Comparison of ENCODE assay signal across 8 cellular contexts in genomic region chr12:6962285-6963015, GRCh38. TPM values are rescaled to one million over a fixed set of nuclear protein-coding genes. Genes with fewer than 3 reads are reported as not detected.
A peak's percentile ranks its signal among the peaks of the same experiment; 100 is the strongest.
DNase-seq lines count a peak whose midpoint lies in the region; ATAC-seq, FAIRE-seq and TF ChIP-seq lines count a peak whose summit lies in the region.

No MANE protein-coding gene starts in this region.

- intact Hi-C loops in Caco-2 (cut with micrococcal nuclease; ENCODE audit: unreplicated experiment), result loop anchor here (1.0 to 5.0 kb wide), 5 partner anchors 16 to 147 kb away; partner anchors contain the start of genes C1R and C1RL
- intact Hi-C loops in GM12878 (cut with micrococcal nuclease; ENCODE audit: unreplicated experiment), result loop anchor here (5.0 kb wide), 1 partner anchor 150 kb away; no protein-coding TSS in a partner anchor
- intact Hi-C loops in uterus (cut with DNase I; ENCODE audit: low total_unique reads), result no loop called here

- peaks cover 42% of the 10 kb centered on the region for H3K79me2 ChIP-seq in GM12878 (ENCODE audit: control insufficient read depth, insufficient read depth, low read length)

- no peak for ATAC-seq in GM12878
- ATAC-seq in lung (ENCODE audit: insufficient read depth, low FRiP score), result peak; percentile 32
- no peak for ATAC-seq in HG03378 (IDR thresholded peaks at IDR 0.05; ENCODE audit: unreplicated experiment)
- no peak for ATAC-seq in GM18858 (IDR thresholded peaks at IDR 0.05; ENCODE audit: unreplicated experiment)

- RAD21 ChIA-PET in GM12878 (lab: Charles Lee; ENCODE audit: unreplicated experiment), result interaction anchor here (1.5 to 13.5 kb wide), 4 partner anchors 11 to 90 kb away, joined by 4 to 426 read pairs (median 14); partner anchors contain the start of genes C12orf57, PTPN6, RNU7-1 and SPSB2

- H4K20me1 ChIP-seq in GM12878 (ENCODE audit: control insufficient read depth, insufficient read depth), result no peaks in the 10 kb centered on the region

- no peak for TF ChIP-seq RAD21 in GM12878 (IDR thresholded peaks at IDR 0.05; ENCODE audit: insufficient read depth, low read depth, low read length)

- DNase-seq in Caco-2 (peak; percentile 90 to 93), NCI-H1105 (lab: John Stamatoyannopoulos, UW) (peak; percentile 89), GM12878 (ENCODE audit: low read depth, low spot score) (no peak), lung (ENCODE audit: low spot score) (peak; percentile 82), uterus (no peak), NCI-H1048 (lab: John Stamatoyannopoulos, UW) (no peak)

- H3K27ac ChIP-seq in GM12878 (ENCODE audit: control insufficient read depth, insufficient read depth) (peak overlapping the region; percentile 99), lung (ENCODE audit: low read depth in 1 of 2, low read length in 1 of 2) (peak overlapping the region; percentile 38 to 92), uterus (peak overlapping the region; percentile 86 to 89)

- peaks cover 8% of the 10 kb centered on the region; the same call in 1 of the 2 replicates for H3K36me3 ChIP-seq in Caco-2 (ENCODE audit: control insufficient read depth, insufficient read depth, low read length)
- peaks cover 25 to 35% of the 10 kb centered on the region in 2 experiments for H3K36me3 ChIP-seq in GM12878 (ENCODE audit: control insufficient read depth in 2 of 2, insufficient read depth in 2 of 2, low read length in 1 of 2)
- H3K36me3 ChIP-seq in lung (ENCODE audit: control insufficient read depth in 2 of 2, insufficient read depth in 2 of 2, low read length in 2 of 2), result peaks cover 4 to 29% of the 10 kb centered on the region in 2 donors
- H3K36me3 ChIP-seq in uterus, result no peaks in the 10 kb centered on the region

- H3K9ac ChIP-seq in GM12878 (ENCODE audit: control insufficient read depth, insufficient read depth, low read length), result peak overlapping the region; percentile 91

- in situ Hi-C loops in GM12878 (cut with MboI), result loop anchor here (5.0 to 25.0 kb wide), 2 partner anchors 150 to 1675 kb away; no protein-coding TSS in a partner anchor

- no peaks in the 10 kb centered on the region for H3K27me3 Mint-ChIP-seq in Caco-2 (ENCODE audit: insufficient read depth, unreplicated experiment)

- no peak for FAIRE-seq in GM12878 (lab: Jason Lieb, UNC)

- H3K27me3 ChIP-seq in Caco-2 (replicated peaks; ENCODE audit: control insufficient read depth, insufficient read depth, low read length) (no peaks in the 10 kb centered on the region), GM12878 (replicated peaks in 1 of 2; ENCODE audit: control insufficient read depth in 2 of 2, insufficient read depth in 2 of 2, low read length in 1 of 2) (no peaks in the 10 kb centered on the region), lung (ENCODE audit: control insufficient read depth, insufficient read depth) (no peaks in the 10 kb centered on the region), uterus (no peaks in the 10 kb centered on the region)

- TF ChIP-seq POLR2A in GM12878 (IDR thresholded peaks at IDR 0.05; ENCODE audit: low read depth, low read length) (no peak), uterus (IDR thresholded peaks at IDR 0.05) (no peak)

- peak overlapping the region; percentile 93 for H3K27ac Mint-ChIP-seq in Caco-2 (ENCODE audit: unreplicated experiment)

- 84% methylated on average over 25 of the region's 25 CpGs for WGBS in GM12878 (ENCODE audit: insufficient coverage, insufficient replicate concordance, low lambda C conversion rate, missing lambda C conversion rate)
- 58 to 59% methylated on average over 25 of the region's 25 CpGs for WGBS in lung, 2 donors

- H3K4me1 ChIP-seq in Caco-2, result peaks cover 35% of the 10 kb centered on the region
- H3K4me1 ChIP-seq in GM12878 (ENCODE audit: control insufficient read depth, insufficient read depth, low read length), result peaks cover 58% of the 10 kb centered on the region
- peaks cover 0 to 27% of the 10 kb centered on the region in 2 donors for H3K4me1 ChIP-seq in lung (ENCODE audit: control insufficient read depth in 2 of 2, insufficient read depth in 2 of 2, low read length in 2 of 2)
- H3K4me1 ChIP-seq in uterus, result peaks cover 3% of the 10 kb centered on the region in 2 donors

- no peak for TF ChIP-seq EP300 in GM12878 (IDR thresholded peaks at IDR 0.05; ENCODE audit: borderline replicate concordance in 1 of 2, control insufficient read depth in 1 of 2, low read depth in 2 of 2, low read length in 2 of 2)

- no peak for TF ChIP-seq CTCF in Caco-2 (IDR thresholded peaks at IDR 0.05; ENCODE audit: insufficient read depth in 1 of 2, low read depth in 1 of 2, low read length in 1 of 2, severe bottlenecking in 1 of 2, unreplicated experiment in 1 of 2)
- TF ChIP-seq CTCF in GM12878 (IDR thresholded peaks at IDR 0.05 in 2 of 3, conservative IDR thresholded peaks at IDR 0.05 in 1 of 3; ENCODE audit: control insufficient read depth in 2 of 3, extremely low read depth in 1 of 3, insufficient read depth in 1 of 3, low read depth in 3 of 3, low read length in 3 of 3), result no peak
- TF ChIP-seq CTCF in lung (IDR thresholded peaks at IDR 0.05; ENCODE audit: control extremely low read depth, extremely low read depth), result no peak
- TF ChIP-seq CTCF in uterus (IDR thresholded peaks at IDR 0.05), result no peak

- BruUV-seq in Caco-2 (replicated peaks; lab: Mats Ljungman, UMichigan) (no TSS peak), GM12878 (replicated peaks; lab: Mats Ljungman, UMichigan) (no TSS peak)

- H3K4me1 Mint-ChIP-seq in Caco-2 (ENCODE audit: low read depth, unreplicated experiment), result peaks cover 28% of the 10 kb centered on the region

- H3K4me2 ChIP-seq in GM12878 (ENCODE audit: control insufficient read depth, insufficient read depth), result peak overlapping the region; percentile 99; the same call in 1 of the 2 replicates

- peaks cover 60% of the 10 kb centered on the region for H3K36me3 Mint-ChIP-seq in Caco-2 (ENCODE audit: insufficient read depth, unreplicated experiment)

- H3K4me3 Mint-ChIP-seq in Caco-2 (ENCODE audit: unreplicated experiment), result peak overlapping the region; percentile 81

- CTCF ChIA-PET in Caco-2 (lab: Charles Lee), result interaction anchor here (0.5 to 8.6 kb wide), 14 partner anchors 17 to 117 kb away, joined by 3 to 241 read pairs (median 3); partner anchors contain the start of genes C12orf57, LPCAT3, RNU7-1 and SPSB2
- CTCF ChIA-PET in GM12878 (lab: Yijun Ruan, JAX), result interaction anchor here (1.1 to 13.2 kb wide), 5 partner anchors 15 to 93 kb away, joined by 3 to 645 read pairs (median 6); partner anchors contain the start of genes C12orf57, PTPN6 and RNU7-1

- H3K4me3 ChIP-seq in Caco-2 (ENCODE audit: low read depth, low read length) (peak overlapping the region; percentile 64), GM12878 (no peak overlapping the region), lung (no peak overlapping the region), uterus (peak overlapping the region in 1 of 2 donors; percentile 12)

- no peaks in the 10 kb centered on the region for H3K9me3 Mint-ChIP-seq in Caco-2 (ENCODE audit: unreplicated experiment)

- POLR2A ChIA-PET in Caco-2 (lab: Charles Lee) (interaction anchor here (0.5 to 9.3 kb wide), 12 partner anchors 16 to 905 kb away, joined by 3 to 237 read pairs (median 4); partner anchors contain the start of genes C12orf57, CDCA3, COPS7A and LPCAT3), GM12878 (lab: Charles Lee) (interaction anchor here (1.2 to 13.5 kb wide), 2 partner anchors 18 to 36 kb away, joined by 4 to 524 read pairs; partner anchors contain the start of genes C12orf57, PTPN6 and RNU7-1)

- no peak overlapping the region for H2AFZ ChIP-seq in GM12878 (ENCODE audit: control insufficient read depth, low read depth, low read length)

- H3K9me3 ChIP-seq in Caco-2 (no peaks in the 10 kb centered on the region), GM12878 (replicated peaks; ENCODE audit: control insufficient read depth, insufficient read depth, low read length) (no peaks in the 10 kb centered on the region), lung (ENCODE audit: control insufficient read depth in 2 of 2, insufficient read depth in 1 of 2, low read length in 1 of 2) (no peaks in the 10 kb centered on the region), uterus (no peaks in the 10 kb centered on the region)

- SMC1A ChIA-PET in GM12878 (lab: Charles Lee; ENCODE audit: uncharacterized antibody, unreplicated experiment), result interaction anchor here (1.0 to 13.2 kb wide), 5 partner anchors 15 to 151 kb away, joined by 3 to 395 read pairs (median 4); partner anchors contain the start of genes C12orf57, PTPN6 and RNU7-1

RNA-seq across cellular contexts. Expression of gene PHB2, which starts 8.0 kb away (rescaled TPM):
- 411 and 479 TPM in 2 replicates for total RNA-seq in Caco-2 (2022)
- total RNA-seq in GM12878 (2013; cell fraction: nucleolus; rRNA removed), result 71.8 and 79.5 TPM in 2 replicates
- total RNA-seq in GM12878 (2014; rRNA removed), result 517 and 520 TPM in 2 replicates
- 421 and 455 TPM in 2 replicates for total RNA-seq in GM12878 (2014; rRNA removed; fragmentation: Illumina TruSeq; extraction: Trizol)
- total RNA-seq in GM12878 (2021), result 466 and 483 TPM in 2 replicates
- 203 TPM for polyA plus RNA-seq in GM12878 (2011; ENCODE audit: low read depth)
- polyA plus RNA-seq in GM12878 (2011; rRNA removed), result 395 and 522 TPM in 2 replicates
- polyA plus RNA-seq in GM12878 (2011; cell fraction: cytosol; rRNA removed), result 672 and 758 TPM in 2 replicates
- 449 and 501 TPM in 2 replicates for polyA plus RNA-seq in GM12878 (2011; cell fraction: nucleus; rRNA removed)
- polyA plus RNA-seq in GM12878 (2012), result 307 and 316 TPM in 2 replicates
- 410 and 549 TPM in 2 replicates for polyA plus RNA-seq in GM12878 (2014; fragmentation: Illumina TruSeq; extraction: Trizol)
- polyA plus RNA-seq in GM12878 (2014; fragmentation: Nextera tagmentation; extraction: Ambion mirVana), result 100 to 1,000 TPM; 112 to 270 TPM
- polyA plus RNA-seq in GM12878 (2014; rRNA removed), result 586 and 591 TPM in 2 replicates
- polyA plus RNA-seq in GM12878 (2016; fragmentation: Nextera tagmentation; extraction: Ambion mirVana), result 100 to 1,000 TPM; 412 to 433 TPM
- polyA minus RNA-seq in GM12878 (2011; rRNA and poly(A)+ RNA removed), result 204 and 309 TPM in 2 replicates
- polyA minus RNA-seq in GM12878 (2011; cell fraction: cytosol; rRNA and poly(A)+ RNA removed), result 112 and 115 TPM in 2 replicates
- 98.4 and 155 TPM in 2 replicates for polyA minus RNA-seq in GM12878 (2011; cell fraction: nucleus; rRNA and poly(A)+ RNA removed)
- total RNA-seq in lung, result 100 to 1,000 TPM; 103 to 154 TPM
- polyA plus RNA-seq in lung, result 100 to 1,000 TPM; 129 to 149 TPM
- 100 to 1,000 TPM; 129 to 167 (median 145) TPM for total RNA-seq in uterus

RNA-seq across cellular contexts. Expression of gene EMG1, which starts 8.3 kb away (rescaled TPM):
- total RNA-seq in Caco-2 (2022) (149 and 161 TPM in 2 replicates), GM12878 (2014; rRNA removed) (54.6 and 69.0 TPM in 2 replicates), GM12878 (2014; rRNA removed; fragmentation: Illumina TruSeq; extraction: Trizol) (67.8 and 69.9 TPM in 2 replicates), GM12878 (2021) (82.4 and 84.4 TPM in 2 replicates), lung (10 to 100 TPM; 25.2 to 56.3 TPM), uterus (10 to 100 TPM; 25.9 to 62.8 (median 44.0) TPM)
- 120 and 131 TPM in 2 replicates for total RNA-seq in GM12878 (2013; cell fraction: nucleolus; rRNA removed)
- 25.0 TPM for polyA plus RNA-seq in GM12878 (2011; ENCODE audit: low read depth)
- polyA plus RNA-seq in GM12878 (2011; rRNA removed) (75.9 and 77.7 TPM in 2 replicates), GM12878 (2014; fragmentation: Illumina TruSeq; extraction: Trizol) (77.2 and 91.3 TPM in 2 replicates), GM12878 (2014; fragmentation: Nextera tagmentation; extraction: Ambion mirVana) (100 to 1,000 TPM; 158 to 164 TPM), GM12878 (2014; rRNA removed) (78.0 and 94.4 TPM in 2 replicates), GM12878 (2016; fragmentation: Nextera tagmentation; extraction: Ambion mirVana) (100 to 1,000 TPM; 154 to 165 TPM), lung (10 to 100 TPM; 38.6 to 42.0 TPM)
- 52.6 and 55.9 TPM in 2 replicates for polyA plus RNA-seq in GM12878 (2011; cell fraction: cytosol; rRNA removed)
- 44.5 and 60.9 TPM in 2 replicates for polyA plus RNA-seq in GM12878 (2011; cell fraction: nucleus; rRNA removed)
- polyA plus RNA-seq in GM12878 (2012), result 44.6 and 77.4 TPM in 2 replicates
- polyA minus RNA-seq in GM12878 (2011; rRNA and poly(A)+ RNA removed), result 35.5 and 39.6 TPM in 2 replicates
- polyA minus RNA-seq in GM12878 (2011; cell fraction: cytosol; rRNA and poly(A)+ RNA removed), result 16.1 and 16.7 TPM in 2 replicates
- polyA minus RNA-seq in GM12878 (2011; cell fraction: nucleus; rRNA and poly(A)+ RNA removed), result 25.1 and 34.8 TPM in 2 replicates

RNA-seq across cellular contexts. Expression of gene PTPN6, which starts 11.3 kb away (rescaled TPM):
- total RNA-seq in Caco-2 (2022) (43.9 and 54.8 TPM in 2 replicates), GM12878 (2014; rRNA removed) (346 and 376 TPM in 2 replicates), GM12878 (2014; rRNA removed; fragmentation: Illumina TruSeq; extraction: Trizol) (214 and 235 TPM in 2 replicates), GM12878 (2021) (443 and 457 TPM in 2 replicates), lung (100 to 1,000 TPM in 1 of 2 donors, 10 to 100 TPM in 1; 38.2 to 140 TPM), uterus (10 to 100 TPM in 2 of 4 donors, under 1 TPM in 2; 0.59 to 19.8 (median 5.9) TPM)
- 158 and 159 TPM in 2 replicates for total RNA-seq in GM12878 (2013; cell fraction: nucleolus; rRNA removed)
- polyA plus RNA-seq in GM12878 (2011; ENCODE audit: low read depth), result 315 TPM
- polyA plus RNA-seq in GM12878 (2011; rRNA removed) (208 and 364 TPM in 2 replicates), GM12878 (2014; fragmentation: Illumina TruSeq; extraction: Trizol) (265 and 453 TPM in 2 replicates), GM12878 (2014; fragmentation: Nextera tagmentation; extraction: Ambion mirVana) (100 to 1,000 TPM; 229 to 413 TPM), GM12878 (2014; rRNA removed) (397 and 409 TPM in 2 replicates), GM12878 (2016; fragmentation: Nextera tagmentation; extraction: Ambion mirVana) (100 to 1,000 TPM; 325 to 364 TPM), lung (100 to 1,000 TPM; 201 to 222 TPM)
- 393 and 481 TPM in 2 replicates for polyA plus RNA-seq in GM12878 (2011; cell fraction: cytosol; rRNA removed)
- 567 and 675 TPM in 2 replicates for polyA plus RNA-seq in GM12878 (2011; cell fraction: nucleus; rRNA removed)
- 374 and 383 TPM in 2 replicates for polyA plus RNA-seq in GM12878 (2012)
- polyA minus RNA-seq in GM12878 (2011; rRNA and poly(A)+ RNA removed), result 268 and 357 TPM in 2 replicates
- polyA minus RNA-seq in GM12878 (2011; cell fraction: cytosol; rRNA and poly(A)+ RNA removed), result 137 and 144 TPM in 2 replicates
- 127 and 185 TPM in 2 replicates for polyA minus RNA-seq in GM12878 (2011; cell fraction: nucleus; rRNA and poly(A)+ RNA removed)

RNA-seq across cellular contexts. Expression of gene C12orf57, which starts 18.6 kb away (rescaled TPM):
- total RNA-seq in Caco-2 (2022), result 111 TPM in 2 replicates
- total RNA-seq in GM12878 (2013; cell fraction: nucleolus; rRNA removed), result 34.9 and 36.3 TPM in 2 replicates
- 223 and 231 TPM in 2 replicates for total RNA-seq in GM12878 (2014; rRNA removed)
- total RNA-seq in GM12878 (2014; rRNA removed; fragmentation: Illumina TruSeq; extraction: Trizol), result 109 and 124 TPM in 2 replicates
- 192 and 194 TPM in 2 replicates for total RNA-seq in GM12878 (2021)
- polyA plus RNA-seq in GM12878 (2011; ENCODE audit: low read depth), result 177 TPM
- polyA plus RNA-seq in GM12878 (2011; rRNA removed), result 183 and 331 TPM in 2 replicates
- polyA plus RNA-seq in GM12878 (2011; cell fraction: cytosol; rRNA removed), result 632 and 839 TPM in 2 replicates
- 336 and 343 TPM in 2 replicates for polyA plus RNA-seq in GM12878 (2011; cell fraction: nucleus; rRNA removed)
- 433 and 438 TPM in 2 replicates for polyA plus RNA-seq in GM12878 (2012)
- 8.0 and 64.5 TPM in 2 replicates for polyA plus RNA-seq in GM12878 (2014; fragmentation: Illumina TruSeq; extraction: Trizol)
- 100 to 1,000 TPM; 138 to 170 TPM for polyA plus RNA-seq in GM12878 (2014; fragmentation: Nextera tagmentation; extraction: Ambion mirVana)
- polyA plus RNA-seq in GM12878 (2014; rRNA removed), result 373 and 377 TPM in 2 replicates
- 100 to 1,000 TPM; 274 to 291 TPM for polyA plus RNA-seq in GM12878 (2016; fragmentation: Nextera tagmentation; extraction: Ambion mirVana)
- polyA minus RNA-seq in GM12878 (2011; rRNA and poly(A)+ RNA removed), result 89.4 and 141 TPM in 2 replicates
- 46.1 and 52.9 TPM in 2 replicates for polyA minus RNA-seq in GM12878 (2011; cell fraction: cytosol; rRNA and poly(A)+ RNA removed)
- polyA minus RNA-seq in GM12878 (2011; cell fraction: nucleus; rRNA and poly(A)+ RNA removed), result 71.7 and 114 TPM in 2 replicates
- 100 to 1,000 TPM in 1 of 2 donors, 10 to 100 TPM in 1; 92.9 to 196 TPM for total RNA-seq in lung
- 100 to 1,000 TPM; 370 to 437 TPM for polyA plus RNA-seq in lung
- total RNA-seq in uterus, result 1,000 to 10,000 TPM in 2 of 4 donors, 100 to 1,000 TPM in 2; 259 to 2,496 (median 1,289) TPM

RNA-seq across cellular contexts. Expression of gene RNU7-1, which starts 18.8 kb away (rescaled TPM):
- total RNA-seq in Caco-2 (2022), result not detected in 2 replicates
- not detected in 2 replicates for total RNA-seq in GM12878 (2013; cell fraction: nucleolus; rRNA removed)
- total RNA-seq in GM12878 (2014; rRNA removed), result not detected in 2 replicates
- total RNA-seq in GM12878 (2014; rRNA removed; fragmentation: Illumina TruSeq; extraction: Trizol), result not detected in 2 replicates
- total RNA-seq in GM12878 (2021), result not detected in 2 replicates
- polyA plus RNA-seq in GM12878 (2011; ENCODE audit: low read depth), result not detected
- not detected in 2 replicates for polyA plus RNA-seq in GM12878 (2011; rRNA removed)
- polyA plus RNA-seq in GM12878 (2011; cell fraction: cytosol; rRNA removed), result not detected in 2 replicates
- not detected in 2 replicates for polyA plus RNA-seq in GM12878 (2011; cell fraction: nucleus; rRNA removed)
- not detected in 2 replicates for polyA plus RNA-seq in GM12878 (2012)
- polyA plus RNA-seq in GM12878 (2014; fragmentation: Illumina TruSeq; extraction: Trizol), result not detected in 2 replicates
- polyA plus RNA-seq in GM12878 (2014; fragmentation: Nextera tagmentation; extraction: Ambion mirVana), result not detected
- not detected in 2 replicates for polyA plus RNA-seq in GM12878 (2014; rRNA removed)
- polyA plus RNA-seq in GM12878 (2016; fragmentation: Nextera tagmentation; extraction: Ambion mirVana), result not detected
- not detected in 2 replicates for polyA minus RNA-seq in GM12878 (2011; rRNA and poly(A)+ RNA removed)
- not detected in 2 replicates for polyA minus RNA-seq in GM12878 (2011; cell fraction: cytosol; rRNA and poly(A)+ RNA removed)
- polyA minus RNA-seq in GM12878 (2011; cell fraction: nucleus; rRNA and poly(A)+ RNA removed), result not detected in 2 replicates
- total RNA-seq in lung, result not detected
- not detected for polyA plus RNA-seq in lung
- not detected for total RNA-seq in uterus

Comparison
In these comparisons a context has a peak if more than half of its experiments do, and no peak if none do; other contexts are left out.
1. DNase-seq: peak in Caco-2 (2 of 2), NCI-H1105 (single experiment) and lung (single experiment); none in GM12878 (single experiment), uterus (0 of 2) and NCI-H1048 (single experiment).
2. Peak in every context shown above with its lines, with median percentiles within 50 percentile points of each other: H3K27ac ChIP-seq.